8 cellular contexts compared by ENCODE assay signal in the genomic region with DNA sequence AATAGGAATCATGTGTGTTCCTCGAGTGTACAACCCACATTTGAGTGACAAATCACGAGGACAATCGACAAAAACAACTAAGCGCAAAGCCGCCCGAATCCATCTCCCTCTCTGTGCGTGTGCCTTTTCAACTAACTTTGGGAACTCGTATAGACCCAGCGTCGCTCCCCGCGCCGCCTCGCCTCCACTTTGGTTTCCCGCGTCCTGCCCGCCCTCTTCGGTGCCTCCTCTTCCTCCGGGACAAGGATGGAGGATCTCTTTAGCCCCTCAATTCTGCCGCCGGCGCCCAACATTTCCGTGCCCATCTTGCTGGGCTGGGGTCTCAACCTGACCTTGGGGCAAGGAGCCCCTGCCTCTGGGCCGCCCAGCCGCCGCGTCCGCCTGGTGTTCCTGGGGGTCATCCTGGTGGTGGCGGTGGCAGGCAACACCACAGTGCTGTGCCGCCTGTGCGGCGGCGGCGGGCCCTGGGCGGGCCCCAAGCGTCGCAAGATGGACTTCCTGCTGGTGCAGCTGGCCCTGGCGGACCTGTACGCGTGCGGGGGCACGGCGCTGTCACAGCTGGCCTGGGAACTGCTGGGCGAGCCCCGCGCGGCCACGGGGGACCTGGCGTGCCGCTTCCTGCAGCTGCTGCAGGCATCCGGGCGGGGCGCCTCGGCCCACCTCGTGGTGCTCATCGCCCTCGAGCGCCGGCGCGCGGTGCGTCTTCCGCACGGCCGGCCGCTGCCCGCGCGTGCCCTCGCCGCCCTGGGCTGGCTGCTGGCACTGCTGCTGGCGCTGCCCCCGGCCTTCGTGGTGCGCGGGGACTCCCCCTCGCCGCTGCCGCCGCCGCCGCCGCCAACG. TPM values are rescaled to one million over a fixed set of nuclear protein-coding genes. Genes with fewer than 3 reads are reported as not detected.
DNase-seq lines count a peak whose midpoint lies in the region; ATAC-seq and TF ChIP-seq lines count a peak whose summit lies in the region.

A gene (plus strand): TSS at position 58 of the 840 bp plus-strand sequence. CDS start 189 bp downstream, at position 247.

- H3K27me3 ChIP-seq in ACC112 (ENCODE audit: insufficient read depth, low read length) (no peaks in the 10 kb centered on the region), neuron (ENCODE audit: insufficient read depth, low read length) (peaks cover 56% of the 10 kb centered on the region), tibial artery (no peaks in the 10 kb centered on the region)

- DNase-seq in NCI-H69 (lab: John Stamatoyannopoulos, UW) (peak; percentile 90), fibroblast of the aortic adventitia (ENCODE audit: low read depth) (no peak), tibial artery (peak in 1 of 2 donors; percentile 76)
- peak; percentile 83 for DNase-seq in activated T-cell treated with anti-CD3 and anti-CD28 coated beads, Interleukin-2, amount 50 U/mL, for 24 hours

- peaks cover 26% of the 10 kb centered on the region for H3K79me2 ChIP-seq in ACC112 (ENCODE audit: control insufficient read depth, insufficient read depth, low read length, unreplicated experiment)

- peak; percentile 65 for ATAC-seq in GM18502 (IDR thresholded peaks at IDR 0.05; ENCODE audit: poor library complexity, unreplicated experiment)
- peak; percentile 55 for ATAC-seq in HG02970 (IDR thresholded peaks at IDR 0.05; ENCODE audit: low FRiP score, unreplicated experiment)

- H3K36me3 Mint-ChIP-seq in activated T-cell treated with anti-CD3 and anti-CD28 coated beads, Interleukin-2, amount 50 U/mL, for 24 hours (ENCODE audit: low read depth) = peaks cover 6% of the 10 kb centered on the region

- H3K4me3 ChIP-seq in ACC112 (ENCODE audit: low read depth, low read length) = peak within 1 kb of the TSS; percentile 82
- H3K4me3 ChIP-seq in fibroblast of the aortic adventitia (ENCODE audit: low read depth, low read length) = peak within 1 kb of the TSS; percentile 59
- H3K4me3 ChIP-seq in neuron (ENCODE audit: low read length) = peak within 1 kb of the TSS; percentile 40
- H3K4me3 ChIP-seq in tibial artery = peak within 1 kb of the TSS; percentile 57 to 66

- H3K36me3 ChIP-seq in ACC112 (ENCODE audit: insufficient read depth, low read length) (no peaks in the 10 kb centered on the region), neuron (ENCODE audit: insufficient read depth, low read length) (no peaks in the 10 kb centered on the region), tibial artery (no peaks in the 10 kb centered on the region)

- H3K27ac Mint-ChIP-seq in activated T-cell treated with anti-CD3 and anti-CD28 coated beads, Interleukin-2, amount 50 U/mL, for 24 hours = peak within 1 kb of the TSS; percentile 88

- peaks cover 32% of the 10 kb centered on the region for H3K4me1 ChIP-seq in ACC112 (ENCODE audit: control insufficient read depth, insufficient read depth, low read length, unreplicated experiment)
- H3K4me1 ChIP-seq in neuron (ENCODE audit: insufficient read depth, low read length) = peaks cover 4% of the 10 kb centered on the region
- H3K4me1 ChIP-seq in tibial artery = peaks cover 0 to 19% (median 14%) of the 10 kb centered on the region in 4 donors

- no peaks in the 10 kb centered on the region for H3K27me3 Mint-ChIP-seq in activated T-cell treated with anti-CD3 and anti-CD28 coated beads, Interleukin-2, amount 50 U/mL, for 24 hours

- H3K4me3 Mint-ChIP-seq in activated T-cell treated with anti-CD3 and anti-CD28 coated beads, Interleukin-2, amount 50 U/mL, for 24 hours = peak within 1 kb of the TSS; percentile 84

- no peak for TF ChIP-seq CTCF in fibroblast of the aortic adventitia (IDR thresholded peaks at IDR 0.05; ENCODE audit: insufficient read depth, low read length)
- TF ChIP-seq CTCF in tibial artery (IDR thresholded peaks at IDR 0.05) = peak in 1 of 2 experiments; percentile 12

- H3K4me1 Mint-ChIP-seq in activated T-cell treated with anti-CD3 and anti-CD28 coated beads, Interleukin-2, amount 50 U/mL, for 24 hours (ENCODE audit: low read depth) = peaks cover 47% of the 10 kb centered on the region

- H3K27ac ChIP-seq in ACC112 (ENCODE audit: low read depth, low read length) = peak within 1 kb of the TSS; percentile 93
- H3K27ac ChIP-seq in tibial artery = peak within 1 kb of the TSS; percentile 29 to 51

- H3K9me3 ChIP-seq in neuron (ENCODE audit: low read length) (no peaks in the 10 kb centered on the region), tibial artery (no peaks in the 10 kb centered on the region)

- intact Hi-C loops in tibial artery (cut with DNase I; ENCODE audit: low total_unique reads) = no loop called here

- H3K9me3 Mint-ChIP-seq in activated T-cell treated with anti-CD3 and anti-CD28 coated beads, Interleukin-2, amount 50 U/mL, for 24 hours = no peaks in the 10 kb centered on the region

- H2AFZ ChIP-seq in ACC112 (ENCODE audit: low read length, unreplicated experiment) = peak within 1 kb of the TSS; percentile 79
- peak within 1 kb of the TSS; percentile 75 for H2AFZ ChIP-seq in neuron (ENCODE audit: low read depth, low read length)

RNA-seq across cellular contexts. Expression of the gene that starts here (rescaled TPM):
- 0.27 and 0.98 TPM in 2 replicates for total RNA-seq in fibroblast of the aortic adventitia (ENCODE audit: low replicate concordance)
